12 cellular contexts compared by ENCODE assay signal in the genomic region with DNA sequence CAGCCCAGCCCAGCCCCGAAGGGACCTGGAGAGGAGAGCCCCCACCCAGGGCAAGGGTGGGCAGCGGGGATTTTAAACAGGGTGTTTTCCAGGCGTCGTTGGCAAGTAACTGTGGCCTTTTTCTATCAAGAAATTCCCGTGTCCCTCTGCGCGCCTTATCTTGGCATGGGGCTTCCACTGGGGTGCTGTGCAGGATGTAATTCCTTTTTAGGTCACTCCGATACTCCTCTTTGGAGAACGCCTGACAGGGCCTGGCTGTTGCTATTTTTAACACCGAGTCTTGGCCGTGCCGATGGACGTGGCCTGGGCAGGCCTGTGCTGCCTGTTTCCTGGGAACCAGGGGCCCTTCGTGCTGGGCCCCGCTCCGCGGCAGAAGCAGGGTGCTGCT.
DNase-seq lines count a peak whose midpoint lies in the region; ATAC-seq and TF ChIP-seq lines count a peak whose summit lies in the region.
"Had no signal": no experiment of that assay in that cellular context is flagged by ENCODE, and none has a peak within 500 bp of the region (broad histone marks: within the 10 kb centered on the region; RNA-seq: fewer than 3 reads in every experiment).

No MANE protein-coding gene starts in this region.

- no peak overlapping the region for H3K4me2 ChIP-seq in skeletal muscle satellite cell (ENCODE audit: low read length)

- TF ChIP-seq POLR2A in lower leg skin (IDR thresholded peaks at IDR 0.05): no peak

- intact Hi-C loops in lower leg skin (cut with DNase I; ENCODE audit: low total_unique reads): no loop called here

- H3K9ac ChIP-seq in skeletal muscle satellite cell (ENCODE audit: low read depth, low read length): peak overlapping the region; percentile 18

- DNase-seq in EH (ENCODE audit: low read depth) (peak; percentile 50), coronary artery (ENCODE audit: low spot score) (peak; percentile 93), left lobe of liver (ENCODE audit: low spot score) (no peak), COR-L47 (lab: John Stamatoyannopoulos, UW) (no peak), COLO829 (ENCODE audit: low spot score) (no peak), lower leg skin (ENCODE audit: low spot score in 2 of 2) (no peak)
- DNase-seq in stimulated activated CD4-positive, alpha-beta T cell treated with anti-CD3 and anti-CD28 coated beads, Interleukin-4, amount 100 ng/mL, for 1 hour: no peak
- DNase-seq: BE2C, KBM-7, kidney glomerular epithelial cell, PC-3 had no signal

- TF ChIP-seq CTCF in coronary artery (IDR thresholded peaks at IDR 0.05) (no peak), lower leg skin (IDR thresholded peaks at IDR 0.05) (no peak)

- H3K27me3 ChIP-seq in skeletal muscle satellite cell (ENCODE audit: control insufficient read depth, insufficient read depth, low read length): peaks cover 14% of the 10 kb centered on the region
- H3K27me3 ChIP-seq: BE2C had no signal

- peak; percentile 62 for ATAC-seq in left lobe of liver
- ATAC-seq: PC-3 had no signal

- H3K9me3 ChIP-seq in skeletal muscle satellite cell (replicated peaks; ENCODE audit: low read length): no peaks in the 10 kb centered on the region
- H3K9me3 ChIP-seq: BE2C had no signal

- H3K27ac ChIP-seq in coronary artery: peak overlapping the region; percentile 90 to 97

- peak overlapping the region; percentile 21 for H3K4me3 ChIP-seq in coronary artery
- no peak overlapping the region for H3K4me3 ChIP-seq in skeletal muscle satellite cell (ENCODE audit: low read length)
- H3K4me3 ChIP-seq in lower leg skin (ENCODE audit: low read depth, poor library complexity, severe bottlenecking): no peak overlapping the region

- H3K36me3 ChIP-seq in skeletal muscle satellite cell (ENCODE audit: insufficient read depth, low read length): no peaks in the 10 kb centered on the region
- H3K36me3 ChIP-seq: BE2C had no signal

- peaks cover 36% of the 10 kb centered on the region for H3K4me1 ChIP-seq in skeletal muscle satellite cell (ENCODE audit: control insufficient read depth, insufficient read depth, low read length)

- 30 to 39% methylated on average over 16 to 17 of the region's 17 CpGs for WGBS in lower leg skin, 2 donors

Comparison
In these comparisons a context has a peak if more than half of its experiments do, and no peak if none do; other contexts are left out.
1. DNase-seq: peak in EH (single experiment) and coronary artery (single experiment); none in left lobe of liver (single experiment), COR-L47 (single experiment), COLO829 (single experiment), lower leg skin (0 of 2) and stimulated activated CD4-positive, alpha-beta T cell treated with anti-CD3 and anti-CD28 coated beads, Interleukin-4, amount 100 ng/mL, for 1 hour (single experiment).